Comparison of ENCODE assay signal across 1 cellular context in the genomic region with DNA sequence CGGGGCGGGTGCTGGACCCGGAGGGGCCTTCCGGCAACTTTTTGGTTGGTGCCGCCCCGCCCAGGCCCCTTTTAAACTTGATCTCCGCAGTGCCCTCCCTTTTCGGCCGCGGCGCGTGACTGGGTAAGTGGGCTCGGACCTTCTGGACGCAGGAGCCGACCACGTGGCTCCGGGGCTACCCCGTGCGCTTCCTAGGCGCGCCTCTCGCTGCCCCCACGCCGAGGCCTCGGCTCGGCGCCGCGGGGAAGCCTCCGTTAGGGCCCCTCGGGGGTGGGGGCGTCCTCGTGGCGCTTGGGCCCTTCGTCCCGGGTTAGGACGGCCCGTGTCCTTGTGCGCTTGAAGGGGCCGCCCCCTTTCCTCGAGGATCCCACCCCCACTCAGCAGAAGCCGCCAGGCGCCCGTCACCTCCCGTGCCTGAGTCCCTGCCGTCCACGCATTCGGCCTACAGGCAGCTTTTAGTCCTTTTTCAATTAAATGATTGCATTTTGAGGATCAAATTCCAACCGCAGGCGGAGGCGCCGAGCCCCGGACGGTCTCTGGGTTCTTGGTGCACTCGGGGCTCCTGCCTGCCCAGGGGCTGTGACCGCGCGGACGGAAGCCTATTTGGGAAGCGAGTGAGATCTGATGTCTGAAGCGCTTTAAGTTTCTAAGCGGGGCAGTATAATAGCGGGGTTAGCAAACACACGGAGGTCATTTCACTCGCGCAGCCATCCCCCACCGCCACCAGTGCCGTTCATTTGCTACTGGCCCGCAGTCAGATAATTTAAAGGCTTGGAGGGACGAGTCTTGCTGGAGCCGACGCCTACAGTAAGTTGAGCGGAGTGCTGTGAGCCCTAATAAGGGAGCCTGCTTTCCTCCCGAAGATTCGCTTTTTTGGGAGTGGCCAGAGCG.
TF ChIP-seq lines count a peak whose summit lies in the region.

No MANE protein-coding gene starts in this region.

TF ChIP-seq in HepG2, 621 proteins besides CTCF, POLR2A, EP300 and RAD21 (continued from another document and continues in another):
- TF ChIP-seq, protein P1, sequence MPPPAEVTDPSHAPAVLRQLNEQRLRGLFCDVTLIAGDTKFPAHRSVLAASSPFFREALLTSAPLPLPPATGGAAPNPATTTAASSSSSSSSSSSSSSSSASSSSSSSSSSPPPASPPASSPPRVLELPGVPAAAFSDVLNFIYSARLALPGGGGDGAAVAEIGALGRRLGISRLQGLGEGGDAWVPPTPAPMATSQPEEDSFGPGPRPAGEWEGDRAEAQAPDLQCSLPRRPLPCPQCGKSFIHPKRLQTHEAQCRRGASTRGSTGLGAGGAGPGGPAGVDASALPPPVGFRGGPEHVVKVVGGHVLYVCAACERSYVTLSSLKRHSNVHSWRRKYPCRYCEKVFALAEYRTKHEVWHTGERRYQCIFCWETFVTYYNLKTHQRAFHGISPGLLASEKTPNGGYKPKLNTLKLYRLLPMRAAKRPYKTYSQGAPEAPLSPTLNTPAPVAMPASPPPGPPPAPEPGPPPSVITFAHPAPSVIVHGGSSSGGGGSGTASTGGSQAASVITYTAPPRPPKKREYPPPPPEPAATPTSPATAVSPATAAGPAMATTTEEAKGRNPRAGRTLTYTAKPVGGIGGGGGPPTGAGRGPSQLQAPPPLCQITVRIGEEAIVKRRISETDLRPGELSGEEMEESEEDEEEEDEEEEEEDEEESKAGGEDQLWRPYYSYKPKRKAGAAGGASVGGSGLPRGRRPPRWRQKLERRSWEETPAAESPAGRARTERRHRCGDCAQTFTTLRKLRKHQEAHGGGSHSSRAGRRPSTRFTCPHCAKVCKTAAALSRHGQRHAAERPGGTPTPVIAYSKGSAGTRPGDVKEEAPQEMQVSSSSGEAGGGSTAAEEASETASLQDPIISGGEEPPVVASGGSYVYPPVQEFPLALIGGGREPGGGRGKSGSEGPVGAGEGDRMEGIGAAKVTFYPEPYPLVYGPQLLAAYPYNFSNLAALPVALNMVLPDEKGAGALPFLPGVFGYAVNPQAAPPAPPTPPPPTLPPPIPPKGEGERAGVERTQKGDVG (CRISPR knock-in tag; IDR thresholded peaks at IDR 0.05; ENCODE audit: borderline replicate concordance), result peak; percentile 67; the same call in 1 of the 2 replicates
- TF ChIP-seq ZSCAN25 (CRISPR knock-in tag; IDR thresholded peaks at IDR 0.05) (peak; percentile 52; the same call in 1 of the 2 replicates), ERF (CRISPR knock-in tag; IDR thresholded peaks at IDR 0.05) (peak; percentile 28; the same call in 1 of the 2 replicates), KLF15 (CRISPR knock-in tag; IDR thresholded peaks at IDR 0.05; ENCODE audit: borderline replicate concordance) (peak; percentile 88; the same call in 1 of the 2 replicates), MED8 (CRISPR knock-in tag; IDR thresholded peaks at IDR 0.05; ENCODE audit: insufficient replicate concordance) (no peak), MED1 (CRISPR knock-in tag; IDR thresholded peaks at IDR 0.05) (peak; percentile 68), PHB2 (IDR thresholded peaks at IDR 0.05; ENCODE audit: partially characterized antibody) (no peak), RXRA (CRISPR knock-in tag; IDR thresholded peaks at IDR 0.05) (peak; percentile 65; the same call in 1 of the 2 replicates), ZFYVE20 (CRISPR knock-in tag; IDR thresholded peaks at IDR 0.05; ENCODE audit: borderline replicate concordance, low read depth) (no peak), GATA4 (IDR thresholded peaks at IDR 0.05; ENCODE audit: borderline replicate concordance, low read depth) (no peak), ZNF180 (CRISPR knock-in tag; IDR thresholded peaks at IDR 0.05; ENCODE audit: borderline replicate concordance, low read depth) (peak; percentile 33; the same call in 1 of the 2 replicates), SUZ12 (IDR thresholded peaks at IDR 0.05; ENCODE audit: low read depth, low read length) (no peak), ZNF619 (CRISPR knock-in tag; IDR thresholded peaks at IDR 0.05) (peak; percentile 83)
- TF ChIP-seq, protein P2, sequence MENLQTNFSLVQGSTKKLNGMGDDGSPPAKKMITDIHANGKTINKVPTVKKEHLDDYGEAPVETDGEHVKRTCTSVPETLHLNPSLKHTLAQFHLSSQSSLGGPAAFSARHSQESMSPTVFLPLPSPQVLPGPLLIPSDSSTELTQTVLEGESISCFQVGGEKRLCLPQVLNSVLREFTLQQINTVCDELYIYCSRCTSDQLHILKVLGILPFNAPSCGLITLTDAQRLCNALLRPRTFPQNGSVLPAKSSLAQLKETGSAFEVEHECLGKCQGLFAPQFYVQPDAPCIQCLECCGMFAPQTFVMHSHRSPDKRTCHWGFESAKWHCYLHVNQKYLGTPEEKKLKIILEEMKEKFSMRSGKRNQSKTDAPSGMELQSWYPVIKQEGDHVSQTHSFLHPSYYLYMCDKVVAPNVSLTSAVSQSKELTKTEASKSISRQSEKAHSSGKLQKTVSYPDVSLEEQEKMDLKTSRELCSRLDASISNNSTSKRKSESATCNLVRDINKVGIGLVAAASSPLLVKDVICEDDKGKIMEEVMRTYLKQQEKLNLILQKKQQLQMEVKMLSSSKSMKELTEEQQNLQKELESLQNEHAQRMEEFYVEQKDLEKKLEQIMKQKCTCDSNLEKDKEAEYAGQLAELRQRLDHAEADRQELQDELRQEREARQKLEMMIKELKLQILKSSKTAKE (CRISPR knock-in tag; IDR thresholded peaks at IDR 0.05; ENCODE audit: borderline replicate concordance), result peak; percentile 47; the same call in 1 of the 2 replicates
- TF ChIP-seq, protein P3, sequence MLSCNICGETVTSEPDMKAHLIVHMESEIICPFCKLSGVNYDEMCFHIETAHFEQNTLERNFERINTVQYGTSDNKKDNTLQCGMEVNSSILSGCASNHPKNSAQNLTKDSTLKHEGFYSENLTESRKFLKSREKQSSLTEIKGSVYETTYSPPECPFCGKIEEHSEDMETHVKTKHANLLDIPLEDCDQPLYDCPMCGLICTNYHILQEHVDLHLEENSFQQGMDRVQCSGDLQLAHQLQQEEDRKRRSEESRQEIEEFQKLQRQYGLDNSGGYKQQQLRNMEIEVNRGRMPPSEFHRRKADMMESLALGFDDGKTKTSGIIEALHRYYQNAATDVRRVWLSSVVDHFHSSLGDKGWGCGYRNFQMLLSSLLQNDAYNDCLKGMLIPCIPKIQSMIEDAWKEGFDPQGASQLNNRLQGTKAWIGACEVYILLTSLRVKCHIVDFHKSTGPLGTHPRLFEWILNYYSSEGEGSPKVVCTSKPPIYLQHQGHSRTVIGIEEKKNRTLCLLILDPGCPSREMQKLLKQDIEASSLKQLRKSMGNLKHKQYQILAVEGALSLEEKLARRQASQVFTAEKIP (CRISPR knock-in tag; IDR thresholded peaks at IDR 0.05; ENCODE audit: borderline replicate concordance), result no peak
- TF ChIP-seq, protein P4, sequence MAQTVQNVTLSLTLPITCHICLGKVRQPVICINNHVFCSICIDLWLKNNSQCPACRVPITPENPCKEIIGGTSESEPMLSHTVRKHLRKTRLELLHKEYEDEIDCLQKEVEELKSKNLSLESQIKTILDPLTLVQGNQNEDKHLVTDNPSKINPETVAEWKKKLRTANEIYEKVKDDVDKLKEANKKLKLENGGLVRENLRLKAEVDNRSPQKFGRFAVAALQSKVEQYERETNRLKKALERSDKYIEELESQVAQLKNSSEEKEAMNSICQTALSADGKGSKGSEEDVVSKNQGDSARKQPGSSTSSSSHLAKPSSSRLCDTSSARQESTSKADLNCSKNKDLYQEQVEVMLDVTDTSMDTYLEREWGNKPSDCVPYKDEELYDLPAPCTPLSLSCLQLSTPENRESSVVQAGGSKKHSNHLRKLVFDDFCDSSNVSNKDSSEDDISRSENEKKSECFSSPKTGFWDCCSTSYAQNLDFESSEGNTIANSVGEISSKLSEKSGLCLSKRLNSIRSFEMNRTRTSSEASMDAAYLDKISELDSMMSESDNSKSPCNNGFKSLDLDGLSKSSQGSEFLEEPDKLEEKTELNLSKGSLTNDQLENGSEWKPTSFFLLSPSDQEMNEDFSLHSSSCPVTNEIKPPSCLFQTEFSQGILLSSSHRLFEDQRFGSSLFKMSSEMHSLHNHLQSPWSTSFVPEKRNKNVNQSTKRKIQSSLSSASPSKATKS (CRISPR knock-in tag; IDR thresholded peaks at IDR 0.05), result 0 out of 2 replicates have a peak, but pooled peaks have one; percentile 22
- TF ChIP-seq, protein P5, sequence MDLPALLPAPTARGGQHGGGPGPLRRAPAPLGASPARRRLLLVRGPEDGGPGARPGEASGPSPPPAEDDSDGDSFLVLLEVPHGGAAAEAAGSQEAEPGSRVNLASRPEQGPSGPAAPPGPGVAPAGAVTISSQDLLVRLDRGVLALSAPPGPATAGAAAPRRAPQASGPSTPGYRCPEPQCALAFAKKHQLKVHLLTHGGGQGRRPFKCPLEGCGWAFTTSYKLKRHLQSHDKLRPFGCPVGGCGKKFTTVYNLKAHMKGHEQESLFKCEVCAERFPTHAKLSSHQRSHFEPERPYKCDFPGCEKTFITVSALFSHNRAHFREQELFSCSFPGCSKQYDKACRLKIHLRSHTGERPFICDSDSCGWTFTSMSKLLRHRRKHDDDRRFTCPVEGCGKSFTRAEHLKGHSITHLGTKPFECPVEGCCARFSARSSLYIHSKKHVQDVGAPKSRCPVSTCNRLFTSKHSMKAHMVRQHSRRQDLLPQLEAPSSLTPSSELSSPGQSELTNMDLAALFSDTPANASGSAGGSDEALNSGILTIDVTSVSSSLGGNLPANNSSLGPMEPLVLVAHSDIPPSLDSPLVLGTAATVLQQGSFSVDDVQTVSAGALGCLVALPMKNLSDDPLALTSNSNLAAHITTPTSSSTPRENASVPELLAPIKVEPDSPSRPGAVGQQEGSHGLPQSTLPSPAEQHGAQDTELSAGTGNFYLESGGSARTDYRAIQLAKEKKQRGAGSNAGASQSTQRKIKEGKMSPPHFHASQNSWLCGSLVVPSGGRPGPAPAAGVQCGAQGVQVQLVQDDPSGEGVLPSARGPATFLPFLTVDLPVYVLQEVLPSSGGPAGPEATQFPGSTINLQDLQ (CRISPR knock-in tag; IDR thresholded peaks at IDR 0.05), result peak; percentile 79; the same call in 1 of the 2 replicates
- TF ChIP-seq, protein P6, sequence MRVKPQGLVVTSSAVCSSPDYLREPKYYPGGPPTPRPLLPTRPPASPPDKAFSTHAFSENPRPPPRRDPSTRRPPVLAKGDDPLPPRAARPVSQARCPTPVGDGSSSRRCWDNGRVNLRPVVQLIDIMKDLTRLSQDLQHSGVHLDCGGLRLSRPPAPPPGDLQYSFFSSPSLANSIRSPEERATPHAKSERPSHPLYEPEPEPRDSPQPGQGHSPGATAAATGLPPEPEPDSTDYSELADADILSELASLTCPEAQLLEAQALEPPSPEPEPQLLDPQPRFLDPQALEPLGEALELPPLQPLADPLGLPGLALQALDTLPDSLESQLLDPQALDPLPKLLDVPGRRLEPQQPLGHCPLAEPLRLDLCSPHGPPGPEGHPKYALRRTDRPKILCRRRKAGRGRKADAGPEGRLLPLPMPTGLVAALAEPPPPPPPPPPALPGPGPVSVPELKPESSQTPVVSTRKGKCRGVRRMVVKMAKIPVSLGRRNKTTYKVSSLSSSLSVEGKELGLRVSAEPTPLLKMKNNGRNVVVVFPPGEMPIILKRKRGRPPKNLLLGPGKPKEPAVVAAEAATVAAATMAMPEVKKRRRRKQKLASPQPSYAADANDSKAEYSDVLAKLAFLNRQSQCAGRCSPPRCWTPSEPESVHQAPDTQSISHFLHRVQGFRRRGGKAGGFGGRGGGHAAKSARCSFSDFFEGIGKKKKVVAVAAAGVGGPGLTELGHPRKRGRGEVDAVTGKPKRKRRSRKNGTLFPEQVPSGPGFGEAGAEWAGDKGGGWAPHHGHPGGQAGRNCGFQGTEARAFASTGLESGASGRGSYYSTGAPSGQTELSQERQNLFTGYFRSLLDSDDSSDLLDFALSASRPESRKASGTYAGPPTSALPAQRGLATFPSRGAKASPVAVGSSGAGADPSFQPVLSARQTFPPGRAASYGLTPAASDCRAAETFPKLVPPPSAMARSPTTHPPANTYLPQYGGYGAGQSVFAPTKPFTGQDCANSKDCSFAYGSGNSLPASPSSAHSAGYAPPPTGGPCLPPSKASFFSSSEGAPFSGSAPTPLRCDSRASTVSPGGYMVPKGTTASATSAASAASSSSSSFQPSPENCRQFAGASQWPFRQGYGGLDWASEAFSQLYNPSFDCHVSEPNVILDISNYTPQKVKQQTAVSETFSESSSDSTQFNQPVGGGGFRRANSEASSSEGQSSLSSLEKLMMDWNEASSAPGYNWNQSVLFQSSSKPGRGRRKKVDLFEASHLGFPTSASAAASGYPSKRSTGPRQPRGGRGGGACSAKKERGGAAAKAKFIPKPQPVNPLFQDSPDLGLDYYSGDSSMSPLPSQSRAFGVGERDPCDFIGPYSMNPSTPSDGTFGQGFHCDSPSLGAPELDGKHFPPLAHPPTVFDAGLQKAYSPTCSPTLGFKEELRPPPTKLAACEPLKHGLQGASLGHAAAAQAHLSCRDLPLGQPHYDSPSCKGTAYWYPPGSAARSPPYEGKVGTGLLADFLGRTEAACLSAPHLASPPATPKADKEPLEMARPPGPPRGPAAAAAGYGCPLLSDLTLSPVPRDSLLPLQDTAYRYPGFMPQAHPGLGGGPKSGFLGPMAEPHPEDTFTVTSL (CRISPR knock-in tag; IDR thresholded peaks at IDR 0.05; ENCODE audit: borderline replicate concordance), result 0 out of 2 replicates have a peak, but pooled peaks have one; percentile 46
- TF ChIP-seq, protein P7, sequence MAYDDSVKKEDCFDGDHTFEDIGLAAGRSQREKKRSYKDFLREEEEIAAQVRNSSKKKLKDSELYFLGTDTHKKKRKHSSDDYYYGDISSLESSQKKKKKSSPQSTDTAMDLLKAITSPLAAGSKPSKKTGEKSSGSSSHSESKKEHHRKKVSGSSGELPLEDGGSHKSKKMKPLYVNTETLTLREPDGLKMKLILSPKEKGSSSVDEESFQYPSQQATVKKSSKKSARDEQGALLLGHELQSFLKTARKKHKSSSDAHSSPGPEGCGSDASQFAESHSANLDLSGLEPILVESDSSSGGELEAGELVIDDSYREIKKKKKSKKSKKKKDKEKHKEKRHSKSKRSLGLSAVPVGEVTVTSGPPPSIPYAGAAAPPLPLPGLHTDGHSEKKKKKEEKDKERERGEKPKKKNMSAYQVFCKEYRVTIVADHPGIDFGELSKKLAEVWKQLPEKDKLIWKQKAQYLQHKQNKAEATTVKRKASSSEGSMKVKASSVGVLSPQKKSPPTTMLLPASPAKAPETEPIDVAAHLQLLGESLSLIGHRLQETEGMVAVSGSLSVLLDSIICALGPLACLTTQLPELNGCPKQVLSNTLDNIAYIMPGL (CRISPR knock-in tag; IDR thresholded peaks at IDR 0.05; ENCODE audit: borderline replicate concordance in 1 of 2, low read depth in 1 of 2), result peak; percentile 74 to 93; a peak in 3 of 4 replicates
- TF ChIP-seq, protein P8, sequence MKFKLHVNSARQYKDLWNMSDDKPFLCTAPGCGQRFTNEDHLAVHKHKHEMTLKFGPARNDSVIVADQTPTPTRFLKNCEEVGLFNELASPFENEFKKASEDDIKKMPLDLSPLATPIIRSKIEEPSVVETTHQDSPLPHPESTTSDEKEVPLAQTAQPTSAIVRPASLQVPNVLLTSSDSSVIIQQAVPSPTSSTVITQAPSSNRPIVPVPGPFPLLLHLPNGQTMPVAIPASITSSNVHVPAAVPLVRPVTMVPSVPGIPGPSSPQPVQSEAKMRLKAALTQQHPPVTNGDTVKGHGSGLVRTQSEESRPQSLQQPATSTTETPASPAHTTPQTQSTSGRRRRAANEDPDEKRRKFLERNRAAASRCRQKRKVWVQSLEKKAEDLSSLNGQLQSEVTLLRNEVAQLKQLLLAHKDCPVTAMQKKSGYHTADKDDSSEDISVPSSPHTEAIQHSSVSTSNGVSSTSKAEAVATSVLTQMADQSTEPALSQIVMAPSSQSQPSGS (CRISPR knock-in tag; IDR thresholded peaks at IDR 0.05), result no peak; the same call in 1 of the 2 replicates
- TF ChIP-seq, protein P9, sequence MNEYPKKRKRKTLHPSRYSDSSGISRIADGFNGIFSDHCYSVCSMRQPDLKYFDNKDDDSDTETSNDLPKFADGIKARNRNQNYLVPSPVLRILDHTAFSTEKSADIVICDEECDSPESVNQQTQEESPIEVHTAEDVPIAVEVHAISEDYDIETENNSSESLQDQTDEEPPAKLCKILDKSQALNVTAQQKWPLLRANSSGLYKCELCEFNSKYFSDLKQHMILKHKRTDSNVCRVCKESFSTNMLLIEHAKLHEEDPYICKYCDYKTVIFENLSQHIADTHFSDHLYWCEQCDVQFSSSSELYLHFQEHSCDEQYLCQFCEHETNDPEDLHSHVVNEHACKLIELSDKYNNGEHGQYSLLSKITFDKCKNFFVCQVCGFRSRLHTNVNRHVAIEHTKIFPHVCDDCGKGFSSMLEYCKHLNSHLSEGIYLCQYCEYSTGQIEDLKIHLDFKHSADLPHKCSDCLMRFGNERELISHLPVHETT (CRISPR knock-in tag; conservative IDR thresholded peaks at IDR 0.05), result peak; percentile 23; the same call in 1 of the 2 replicates
